ENCODE assay signal across 8 cellular contexts in genomic region chr22:37674951-37675929, GRCh38. TPM values are rescaled to one million over a fixed set of nuclear protein-coding genes. Genes with fewer than 3 reads are reported as not detected.
A peak's percentile ranks its signal among the peaks of the same experiment; 100 is the strongest.
DNase-seq lines count a peak whose midpoint lies in the region; ATAC-seq and TF ChIP-seq lines count a peak whose summit lies in the region.

LGALS1 (plus strand) TSS chr22:37675636; CDS start chr22:37675703, 67 bp downstream.

- peak within 1 kb of the TSS; percentile 93 for H3K4me3 ChIP-seq in CD8-positive, alpha-beta T cell (ENCODE audit: low read depth, low read length)
- H3K4me3 ChIP-seq in ascending aorta (peak within 1 kb of the TSS; percentile 58 to 81), left ventricle myocardium inferior (peak within 1 kb of the TSS; percentile 78)

- intact Hi-C loops in CD8-positive, alpha-beta T cell (cut with DNase I, micrococcal nuclease), result no loop called here
- intact Hi-C loops in ascending aorta (cut with DNase I) (loop anchor here (1.0 to 5.0 kb wide), 4 partner anchors 17 to 132 kb away; partner anchors contain the start of genes CDC42EP1, GCAT and PDXP), left ventricle myocardium inferior (cut with micrococcal nuclease) (no loop called here), posterior vena cava (cut with DNase I) (no loop called here)

- no peaks in the 10 kb centered on the region for H3K27me3 ChIP-seq in CD8-positive, alpha-beta T cell (ENCODE audit: insufficient read depth, low read length)
- H3K27me3 ChIP-seq in ascending aorta (no peaks in the 10 kb centered on the region), left ventricle myocardium inferior (ENCODE audit: low read depth) (no peaks in the 10 kb centered on the region)

- no peak for TF ChIP-seq CTCF in CD8-positive, alpha-beta T cell (IDR thresholded peaks at IDR 0.05)
- peak in 1 of 3 experiments; percentile 14 for TF ChIP-seq CTCF in ascending aorta (IDR thresholded peaks at IDR 0.05)
- peak; percentile 44 for TF ChIP-seq CTCF in left ventricle myocardium inferior (IDR thresholded peaks at IDR 0.05; ENCODE audit: borderline replicate concordance)

- peak within 1 kb of the TSS; percentile 91 for H3K27ac ChIP-seq in CD8-positive, alpha-beta T cell (ENCODE audit: low read depth, low read length)
- H3K27ac ChIP-seq in ascending aorta (peak within 1 kb of the TSS; percentile 91 to 94), left ventricle myocardium inferior (replicated peaks) (peak within 1 kb of the TSS; percentile 98)

- H3K27me3 Mint-ChIP-seq in CD8-positive, alpha-beta T cell (ENCODE audit: low read depth), result no peaks in the 10 kb centered on the region

- H3K4me1 Mint-ChIP-seq in CD8-positive, alpha-beta T cell (ENCODE audit: low read depth), result peaks cover 53% of the 10 kb centered on the region

- H3K9me3 Mint-ChIP-seq in CD8-positive, alpha-beta T cell, result no peaks in the 10 kb centered on the region

- in situ Hi-C loops in KBM-7 (cut with MboI; ENCODE audit: low pct_unique_long_range_greater_than_20kb, low sequenced_read_pairs), result no loop called here

- DNase-seq in CD8-positive, alpha-beta T cell, result peak in 6 of 7 experiments; percentile 50 to 77 (median 64)
- DNase-seq in KBM-7 (peak; percentile 84), SW480 (ENCODE audit: low spot score) (peak; percentile 89), ascending aorta (ENCODE audit: low spot score in 2 of 2) (peak; percentile 94 to 99), left ventricle myocardium inferior (peak; percentile 98), posterior vena cava (ENCODE audit: low spot score) (peak; percentile 99)

- H3K9me3 ChIP-seq in CD8-positive, alpha-beta T cell (ENCODE audit: low read length), result no peaks in the 10 kb centered on the region
- H3K9me3 ChIP-seq in ascending aorta, result no peaks in the 10 kb centered on the region
- no peaks in the 10 kb centered on the region for H3K9me3 ChIP-seq in left ventricle myocardium inferior (replicated peaks)

- peak within 1 kb of the TSS; percentile 95 for H3K4me3 Mint-ChIP-seq in CD8-positive, alpha-beta T cell

- peak within 1 kb of the TSS; percentile 100 for H3K27ac Mint-ChIP-seq in CD8-positive, alpha-beta T cell

- H3K36me3 Mint-ChIP-seq in CD8-positive, alpha-beta T cell, result peaks cover 4% of the 10 kb centered on the region

- no peaks in the 10 kb centered on the region for H3K36me3 ChIP-seq in CD8-positive, alpha-beta T cell (ENCODE audit: insufficient read depth, low read length)
- peaks cover 25 to 28% of the 10 kb centered on the region in 2 donors for H3K36me3 ChIP-seq in ascending aorta
- H3K36me3 ChIP-seq in left ventricle myocardium inferior, result peaks cover 24% of the 10 kb centered on the region

- peaks cover 50% of the 10 kb centered on the region for H3K4me1 ChIP-seq in CD8-positive, alpha-beta T cell (ENCODE audit: insufficient read depth, low read length)
- H3K4me1 ChIP-seq in ascending aorta (peaks cover 15 to 30% of the 10 kb centered on the region in 2 donors), left ventricle myocardium inferior (peaks cover 70% of the 10 kb centered on the region)

- CTCF ChIA-PET in CD8-positive, alpha-beta T cell (lab: Charles Lee), result interaction anchor here (1.3 to 64.7 kb wide), 3 partner anchors 12 to 49 kb away, joined by 5 to 2176 read pairs (median 323); partner anchors contain the start of genes GGA1, PDXP and SH3BP1

- POLR2A ChIA-PET in CD8-positive, alpha-beta T cell (lab: Charles Lee), result interaction anchor here (0.9 to 5.2 kb wide), 9 partner anchors 12 to 66 kb away, joined by 4 to 78 read pairs (median 6); partner anchors contain the start of genes GGA1, NOL12 and PDXP

- peak; percentile 5 for ATAC-seq in CD8-positive, alpha-beta T cell
- ATAC-seq in GM19452 (IDR thresholded peaks at IDR 0.05; ENCODE audit: unreplicated experiment), result peak; percentile 41
- no peak for ATAC-seq in HG03095 (IDR thresholded peaks at IDR 0.05; ENCODE audit: unreplicated experiment)

RNA-seq across cellular contexts. Expression of gene LGALS1, which starts in this region (rescaled TPM):
- 10 to 100 TPM; 20.8 to 29.4 TPM for total RNA-seq in CD8-positive, alpha-beta T cell
- total RNA-seq in ascending aorta (2,009 TPM), left ventricle myocardium inferior (843 TPM), posterior vena cava (1,000 to 10,000 TPM; 1,140 to 1,213 TPM)

Comparison
In these comparisons a context has a peak if more than half of its experiments do, and no peak if none do; other contexts are left out.
1. RNA of gene LGALS1 (total RNA-seq): 2,009 TPM in ascending aorta (single experiment), 1,140 to 1,213 TPM in posterior vena cava and 843 TPM in left ventricle myocardium inferior (single experiment); 20.8 to 29.4 TPM in CD8-positive, alpha-beta T cell; every median in the first group is over 10 times any median in the second.
2. Peak in every context shown above with its lines, with median percentiles within 50 percentile points of each other: DNase-seq, H3K27ac ChIP-seq and H3K4me3 ChIP-seq.